Comparison of ENCODE assay signal across 2 cellular contexts in genomic region chr1:32224285-32224684, GRCh38.
TF ChIP-seq lines count a peak whose summit lies in the region.

No MANE protein-coding gene starts in this region.

TF ChIP-seq in K562, 482 proteins besides CTCF, POLR2A, EP300 and RAD21:
- TF ChIP-seq, protein P1, sequence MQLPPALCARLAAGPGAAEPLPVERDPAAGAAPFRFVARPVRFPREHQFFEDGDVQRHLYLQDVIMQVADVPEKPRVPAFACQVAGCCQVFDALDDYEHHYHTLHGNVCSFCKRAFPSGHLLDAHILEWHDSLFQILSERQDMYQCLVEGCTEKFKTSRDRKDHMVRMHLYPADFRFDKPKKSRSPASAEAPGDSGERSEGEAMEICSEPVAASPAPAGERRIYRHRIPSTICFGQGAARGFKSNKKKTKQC (CRISPR knock-in tag; IDR thresholded peaks at IDR 0.05) = no peak
- no peak for TF ChIP-seq ZNF740 (CRISPR knock-in tag; IDR thresholded peaks at IDR 0.05)
- TF ChIP-seq ZNF740 (tag; IDR thresholded peaks at IDR 0.05) = no peak
- no peak for TF ChIP-seq ATF3 (IDR thresholded peaks at IDR 0.05)
- TF ChIP-seq ATF3 (CRISPR knock-in tag; conservative IDR thresholded peaks at IDR 0.05) = 0 out of 2 replicates have a peak, but pooled peaks have one; percentile 30
- no peak for TF ChIP-seq CBFB (CRISPR knock-in tag; IDR thresholded peaks at IDR 0.05)
- no peak for TF ChIP-seq ZNF512 (tag; IDR thresholded peaks at IDR 0.05)
- TF ChIP-seq CBX3 (IDR thresholded peaks at IDR 0.05; ENCODE audit: borderline replicate concordance in 1 of 2, low read length in 2 of 2) = no peak
- no peak for TF ChIP-seq KDM5B (IDR thresholded peaks at IDR 0.05; ENCODE audit: insufficient replicate concordance, low read depth, low read length)
- no peak for TF ChIP-seq ARID1B (IDR thresholded peaks at IDR 0.05)
- no peak for TF ChIP-seq ZNF217 (CRISPR knock-in tag; IDR thresholded peaks at IDR 0.05)
- TF ChIP-seq ZNF57 (CRISPR knock-in tag; IDR thresholded peaks at IDR 0.05) = no peak
- TF ChIP-seq, protein P2, sequence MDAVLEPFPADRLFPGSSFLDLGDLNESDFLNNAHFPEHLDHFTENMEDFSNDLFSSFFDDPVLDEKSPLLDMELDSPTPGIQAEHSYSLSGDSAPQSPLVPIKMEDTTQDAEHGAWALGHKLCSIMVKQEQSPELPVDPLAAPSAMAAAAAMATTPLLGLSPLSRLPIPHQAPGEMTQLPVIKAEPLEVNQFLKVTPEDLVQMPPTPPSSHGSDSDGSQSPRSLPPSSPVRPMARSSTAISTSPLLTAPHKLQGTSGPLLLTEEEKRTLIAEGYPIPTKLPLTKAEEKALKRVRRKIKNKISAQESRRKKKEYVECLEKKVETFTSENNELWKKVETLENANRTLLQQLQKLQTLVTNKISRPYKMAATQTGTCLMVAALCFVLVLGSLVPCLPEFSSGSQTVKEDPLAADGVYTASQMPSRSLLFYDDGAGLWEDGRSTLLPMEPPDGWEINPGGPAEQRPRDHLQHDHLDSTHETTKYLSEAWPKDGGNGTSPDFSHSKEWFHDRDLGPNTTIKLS (IDR thresholded peaks at IDR 0.05; ENCODE audit: borderline replicate concordance, low read depth) = no peak
- TF ChIP-seq ZNF707 (CRISPR knock-in tag; conservative IDR thresholded peaks at IDR 0.05) = no peak
- TF ChIP-seq FOXM1 (IDR thresholded peaks at IDR 0.05; ENCODE audit: low read depth) = no peak
- TF ChIP-seq FOXM1 (CRISPR knock-in tag; IDR thresholded peaks at IDR 0.05; ENCODE audit: low read depth) = 0 out of 2 replicates have a peak, but pooled peaks have one; percentile 56
- TF ChIP-seq ATF7 (IDR thresholded peaks at IDR 0.05) = no peak
- 0 out of 2 replicates have a peak, but pooled peaks have one; percentile 22 for TF ChIP-seq RBFOX2 (IDR thresholded peaks at IDR 0.05; ENCODE audit: low read depth, low read length)
- TF ChIP-seq PHB2 (IDR thresholded peaks at IDR 0.05; ENCODE audit: low read depth) = no peak
- TF ChIP-seq THRAP3 (IDR thresholded peaks at IDR 0.05; ENCODE audit: borderline replicate concordance) = no peak

TF ChIP-seq in HEK293T, 16 proteins besides CTCF, POLR2A, EP300 and RAD21:
- TF ChIP-seq BHLHE40 (IDR thresholded peaks at IDR 0.05; ENCODE audit: borderline replicate concordance) = no peak
- TF ChIP-seq TARDBP (IDR thresholded peaks at IDR 0.05) = no peak
- no peak for TF ChIP-seq FOXK2 (IDR thresholded peaks at IDR 0.05)
- TF ChIP-seq ELF4 (IDR thresholded peaks at IDR 0.05) = no peak
- TF ChIP-seq HDGF (IDR thresholded peaks at IDR 0.05; ENCODE audit: borderline replicate concordance) = no peak
TF ChIP-seq in HEK293T: peak in this region for 0.
